In genomic region chr1:201324821-201325677, GRCh38 we compare ENCODE assay signal across 27 cellular contexts. TPM values are rescaled to one million over a fixed set of nuclear protein-coding genes. Genes with fewer than 3 reads are reported as not detected.
"Had no signal": no experiment of that assay in that cellular context is flagged by ENCODE, and none has a peak within 500 bp of the region (broad histone marks: within the 10 kb centered on the region; RNA-seq: fewer than 3 reads in every experiment).

No MANE protein-coding gene starts in this region.

- H3K9me3 ChIP-seq: Peyer's patch, SJSA1 had no signal

- H3K27ac ChIP-seq: brain microvascular endothelial cell, cardiac muscle cell, Peyer's patch, SJSA1 had no signal

- H3K4me1 Mint-ChIP-seq: activated CD4-positive, alpha-beta memory T cell treated with anti-CD3 and anti-CD28 coated beads, Interleukin-2, amount 10 ng/mL, durations not matched to agents 7 days and 5 days had no signal

- H3K36me3 ChIP-seq: brain microvascular endothelial cell, cardiac muscle cell, Peyer's patch, SJSA1 had no signal

- H3K4me3 ChIP-seq: cardiac muscle cell, K562, Peyer's patch, SJSA1 had no signal

- DNase-seq: activated CD4-positive, alpha-beta memory T cell treated with anti-CD3 and anti-CD28 coated beads, Interleukin-2, amount 10 ng/mL, durations not matched to agents 7 days and 5 days; activated CD4-positive, alpha-beta T cell treated with anti-CD3 and anti-CD28 coated beads, Interleukin-2, amount 50 U/mL, for 1 hour; activated CD4-positive, CD25-positive, alpha-beta regulatory T cell; activated gamma-delta T cell; activated naive CD4-positive, alpha-beta T cell treated with anti-CD3 and anti-CD28 coated beads for 36 hours; activated T-cell treated with anti-CD3 and anti-CD28 coated beads for 4 hours; activated T-cell treated with anti-CD3 and anti-CD28 coated beads, Interleukin-2, amount 50 U/mL, for 48 hours; amygdala; brain microvascular endothelial cell; Karpas-422; MM.1S; NCI-H1105; NCI-H1436; NCI-H1694 treated with DMSO at 0.1 percent for 48 hours; NCI-H2029 treated with DMSO at 0.1 percent for 48 hours; NCI-H446; NCI-H524; SHP77; T-helper 9 cell had no signal

- H3K4me3 Mint-ChIP-seq: activated CD4-positive, alpha-beta memory T cell treated with anti-CD3 and anti-CD28 coated beads, Interleukin-2, amount 10 ng/mL, durations not matched to agents 7 days and 5 days; activated naive CD4-positive, alpha-beta T cell treated with anti-CD3 and anti-CD28 coated beads for 36 hours; activated naive CD8-positive, alpha-beta T cell; activated T-helper 17 cell treated with anti-CD3 and anti-CD28 coated beads, Interleukin-2, amount 50 U/mL, for 72 hours; T-helper 1 cell treated with Interleukin-12 subunit alpha and Interleukin-12 subunit beta and Interleukin-4 antibody, amounts not matched to agents 30 μg/mL and 1 μg/mL, for 36 hours had no signal

- H3K27me3 ChIP-seq: cardiac muscle cell, Peyer's patch, SJSA1 had no signal

- ATAC-seq: activated T-helper 17 cell treated with anti-CD3 and anti-CD28 coated beads, Interleukin-2, amount 50 U/mL, for 72 hours; K562 had no signal

- H3K27me3 Mint-ChIP-seq: activated naive CD8-positive, alpha-beta T cell had no signal

- H3K4me1 ChIP-seq: Peyer's patch, SJSA1 had no signal

- H3K36me3 Mint-ChIP-seq: activated naive CD8-positive, alpha-beta T cell had no signal

- H3K9me3 Mint-ChIP-seq: activated CD4-positive, alpha-beta memory T cell treated with anti-CD3 and anti-CD28 coated beads, Interleukin-2, amount 10 ng/mL, durations not matched to agents 7 days and 5 days; activated naive CD4-positive, alpha-beta T cell treated with anti-CD3 and anti-CD28 coated beads for 36 hours; activated T-helper 17 cell treated with anti-CD3 and anti-CD28 coated beads, Interleukin-2, amount 50 U/mL, for 72 hours; T-helper 1 cell treated with Interleukin-12 subunit alpha and Interleukin-12 subunit beta and Interleukin-4 antibody, amounts not matched to agents 30 μg/mL and 1 μg/mL, for 36 hours had no signal

- H3K27ac Mint-ChIP-seq: activated CD4-positive, alpha-beta memory T cell treated with anti-CD3 and anti-CD28 coated beads, Interleukin-2, amount 10 ng/mL, durations not matched to agents 7 days and 5 days; activated naive CD4-positive, alpha-beta T cell treated with anti-CD3 and anti-CD28 coated beads for 36 hours; activated naive CD8-positive, alpha-beta T cell; activated T-helper 17 cell treated with anti-CD3 and anti-CD28 coated beads, Interleukin-2, amount 50 U/mL, for 72 hours; T-helper 1 cell treated with Interleukin-12 subunit alpha and Interleukin-12 subunit beta and Interleukin-4 antibody, amounts not matched to agents 30 μg/mL and 1 μg/mL, for 36 hours had no signal

RNA-seq across cellular contexts. Expression of gene PKP1, which starts 41.7 kb away (rescaled TPM):
- total RNA-seq: activated CD4-positive, alpha-beta memory T cell treated with anti-CD3 and anti-CD28 coated beads, Interleukin-2, amount 10 ng/mL, durations not matched to agents 7 days and 5 days; activated CD8-positive, alpha-beta memory T cell treated with anti-CD3 and anti-CD28 coated beads for 36 hours; activated naive CD4-positive, alpha-beta T cell treated with anti-CD3 and anti-CD28 coated beads for 36 hours; activated T-helper 17 cell treated with anti-CD3 and anti-CD28 coated beads, Interleukin-2, amount 50 U/mL, for 72 hours; K562; SJSA1 had no signal
- polyA plus RNA-seq: cardiac muscle cell, K562 had no signal

RNA-seq across cellular contexts. Expression of gene TNNT2, which starts 52.4 kb away (rescaled TPM):
- total RNA-seq: activated CD4-positive, alpha-beta memory T cell treated with anti-CD3 and anti-CD28 coated beads, Interleukin-2, amount 10 ng/mL, durations not matched to agents 7 days and 5 days; activated CD8-positive, alpha-beta memory T cell treated with anti-CD3 and anti-CD28 coated beads for 36 hours; activated naive CD4-positive, alpha-beta T cell treated with anti-CD3 and anti-CD28 coated beads for 36 hours; activated T-helper 17 cell treated with anti-CD3 and anti-CD28 coated beads, Interleukin-2, amount 50 U/mL, for 72 hours; K562; SJSA1 had no signal
- polyA plus RNA-seq: K562 had no signal
